ENCODE assay signal across 39 cellular contexts in genomic region chr13:67867206-67867605, GRCh38.
"Had no signal": no experiment of that assay in that cellular context is flagged by ENCODE, and none has a peak within 500 bp of the region (broad histone marks: within the 10 kb centered on the region; RNA-seq: fewer than 3 reads in every experiment).

No MANE protein-coding gene starts in this region.

- H3K27ac ChIP-seq: adrenal gland, ascending aorta, body of pancreas, brain microvascular endothelial cell, breast epithelium, cardiac muscle cell, colonic mucosa had no signal

- H3K36me3 Mint-ChIP-seq: activated naive CD4-positive, alpha-beta T cell treated with anti-CD3 and anti-CD28 coated beads, Interleukin-2, amount 10 ng/mL, durations not matched to agents 7 days and 5 days; activated naive CD4-positive, alpha-beta T cell treated with anti-CD3 and anti-CD28 coated beads, Interleukin-2, amount 50 U/mL, for 24 hours; activated naive CD4-positive, alpha-beta T cell treated with anti-CD3 and anti-CD28 coated beads, Interleukin-2, amount 50 U/mL, for 72 hours; activated naive CD8-positive, alpha-beta T cell; activated naive CD8-positive, alpha-beta T cell treated with anti-CD3 and anti-CD28 coated beads for 36 hours; activated naive CD8-positive, alpha-beta T cell treated with anti-CD3 and anti-CD28 coated beads, Interleukin-2, amount 10 ng/mL, durations not matched to agents 7 days and 5 days; brain had no signal

- H3K36me3 ChIP-seq: adrenal gland, ascending aorta, brain microvascular endothelial cell, breast epithelium, cardiac muscle cell, colonic mucosa had no signal

- H3K27ac Mint-ChIP-seq: activated naive CD4-positive, alpha-beta T cell treated with anti-CD3 and anti-CD28 coated beads for 36 hours; activated naive CD4-positive, alpha-beta T cell treated with anti-CD3 and anti-CD28 coated beads, Interleukin-2, amount 10 ng/mL, durations not matched to agents 7 days and 5 days; activated naive CD4-positive, alpha-beta T cell treated with anti-CD3 and anti-CD28 coated beads, Interleukin-2, amount 50 U/mL, for 24 hours; activated naive CD4-positive, alpha-beta T cell treated with anti-CD3 and anti-CD28 coated beads, Interleukin-2, amount 50 U/mL, for 72 hours; activated naive CD8-positive, alpha-beta T cell; activated naive CD8-positive, alpha-beta T cell treated with anti-CD3 and anti-CD28 coated beads for 36 hours; activated naive CD8-positive, alpha-beta T cell treated with anti-CD3 and anti-CD28 coated beads, Interleukin-2, amount 10 ng/mL, durations not matched to agents 7 days and 5 days; activated naive CD8-positive, alpha-beta T cell treated with anti-CD3 and anti-CD28 coated beads, Interleukin-2, amount 50 U/mL, for 24 hours; activated T-cell treated with anti-CD3 and anti-CD28 coated beads, Interleukin-2, amount 50 U/mL, for 72 hours; activated T-helper 1 cell treated with anti-CD3 and anti-CD28 coated beads, Interleukin-12 subunit alpha, Interleukin-12 subunit beta, Interleukin-2, Interleukin-4 antibody, amounts not matched to agents 30 ng/mL and 10 ng/mL and 1 ng/mL, durations not matched to agents 14 hours and 24 hours and 36 hours; activated T-helper 17 cell treated with anti-CD3 and anti-CD28 coated beads, Interleukin-2, amount 50 U/mL, for 72 hours; activated T-helper 2 cell treated with anti-CD3 and anti-CD28 coated beads, Interferon-gamma antibody, Interleukin-2, Interleukin-4, amounts not matched to agents 10 μg/mL and 5 μg/mL and 100 μg/mL, durations not matched to agents 14 hours and 24 hours and 36 hours; brain had no signal

- H3K4me3 Mint-ChIP-seq: activated naive CD4-positive, alpha-beta T cell treated with anti-CD3 and anti-CD28 coated beads for 36 hours; activated naive CD4-positive, alpha-beta T cell treated with anti-CD3 and anti-CD28 coated beads, Interleukin-2, amount 10 ng/mL, durations not matched to agents 7 days and 5 days; activated naive CD4-positive, alpha-beta T cell treated with anti-CD3 and anti-CD28 coated beads, Interleukin-2, amount 50 U/mL, for 24 hours; activated naive CD8-positive, alpha-beta T cell; activated naive CD8-positive, alpha-beta T cell treated with anti-CD3 and anti-CD28 coated beads for 36 hours; activated naive CD8-positive, alpha-beta T cell treated with anti-CD3 and anti-CD28 coated beads, Interleukin-2, amount 10 ng/mL, durations not matched to agents 7 days and 5 days; activated naive CD8-positive, alpha-beta T cell treated with anti-CD3 and anti-CD28 coated beads, Interleukin-2, amount 50 U/mL, for 24 hours; activated T-cell treated with anti-CD3 and anti-CD28 coated beads, Interleukin-2, amount 50 U/mL, for 72 hours; activated T-helper 1 cell treated with anti-CD3 and anti-CD28 coated beads, Interleukin-12 subunit alpha, Interleukin-12 subunit beta, Interleukin-2, Interleukin-4 antibody, amounts not matched to agents 30 ng/mL and 10 ng/mL and 1 ng/mL, durations not matched to agents 14 hours and 24 hours and 36 hours; activated T-helper 17 cell treated with anti-CD3 and anti-CD28 coated beads, Interleukin-2, amount 50 U/mL, for 72 hours; brain; central memory CD8-positive, alpha-beta T cell had no signal

- H3K9me3 Mint-ChIP-seq: activated naive CD4-positive, alpha-beta T cell treated with anti-CD3 and anti-CD28 coated beads, Interleukin-2, amount 50 U/mL, for 24 hours; activated T-helper 17 cell treated with anti-CD3 and anti-CD28 coated beads, Interleukin-2, amount 50 U/mL, for 72 hours; central memory CD8-positive, alpha-beta T cell had no signal

- H3K9me3 ChIP-seq: adrenal gland, ascending aorta, colonic mucosa had no signal

- ATAC-seq: activated naive CD4-positive, alpha-beta T cell treated with anti-CD3 and anti-CD28 coated beads, Interleukin-2, amount 50 U/mL, for 72 hours; activated naive CD8-positive, alpha-beta T cell treated with anti-CD3 and anti-CD28 coated beads, Interleukin-2, amount 50 U/mL, for 24 hours; activated T-cell treated with anti-CD3 and anti-CD28 coated beads, Interleukin-2, amount 50 U/mL, for 72 hours; activated T-helper 17 cell treated with anti-CD3 and anti-CD28 coated beads, Interleukin-2, amount 50 U/mL, for 72 hours; body of pancreas had no signal

- H3K4me1 Mint-ChIP-seq: activated naive CD4-positive, alpha-beta T cell treated with anti-CD3 and anti-CD28 coated beads, Interleukin-2, amount 10 ng/mL, durations not matched to agents 7 days and 5 days; activated naive CD4-positive, alpha-beta T cell treated with anti-CD3 and anti-CD28 coated beads, Interleukin-2, amount 50 U/mL, for 24 hours; activated naive CD8-positive, alpha-beta T cell treated with anti-CD3 and anti-CD28 coated beads for 36 hours; activated naive CD8-positive, alpha-beta T cell treated with anti-CD3 and anti-CD28 coated beads, Interleukin-2, amount 10 ng/mL, durations not matched to agents 7 days and 5 days; activated naive CD8-positive, alpha-beta T cell treated with anti-CD3 and anti-CD28 coated beads, Interleukin-2, amount 50 U/mL, for 24 hours; activated T-helper 17 cell treated with anti-CD3 and anti-CD28 coated beads, Interleukin-2, amount 50 U/mL, for 72 hours; brain; central memory CD8-positive, alpha-beta T cell had no signal

- H3K4me1 ChIP-seq: adrenal gland, ascending aorta, body of pancreas, breast epithelium, colonic mucosa had no signal

- H3K4me3 ChIP-seq: adrenal gland, ascending aorta, body of pancreas, breast epithelium, cardiac muscle cell, colonic mucosa had no signal

- DNase-seq: activated effector memory CD4-positive, alpha-beta T cell treated with anti-CD3 and anti-CD28 coated beads, Interleukin-2, amount 50 U/mL, for 16 hours; activated effector memory CD4-positive, alpha-beta T cell treated with Interleukin-2 at 50 U/mL for 16 hours; activated gamma-delta T cell; activated gamma-delta T cell treated with Interleukin-2 at 50 U/mL for 16 hours; activated naive CD4-positive, alpha-beta T cell; activated naive CD4-positive, alpha-beta T cell treated with anti-CD3 and anti-CD28 coated beads for 36 hours; activated naive CD4-positive, alpha-beta T cell treated with anti-CD3 and anti-CD28 coated beads, Interleukin-2, amount 10 ng/mL, durations not matched to agents 7 days and 5 days; activated naive CD4-positive, alpha-beta T cell treated with anti-CD3 and anti-CD28 coated beads, Interleukin-2, amount 50 U/mL, for 16 hours; activated naive CD4-positive, alpha-beta T cell treated with Interleukin-2 at 50 U/mL for 16 hours; activated naive CD8-positive, alpha-beta T cell treated with anti-CD3 and anti-CD28 coated beads for 36 hours; activated naive CD8-positive, alpha-beta T cell treated with anti-CD3 and anti-CD28 coated beads, Interleukin-2, amount 10 ng/mL, durations not matched to agents 7 days and 5 days; activated naive CD8-positive, alpha-beta T cell treated with anti-CD3 and anti-CD28 coated beads, Interleukin-2, amount 50 U/mL, for 24 hours; activated T-cell treated with anti-CD3 and anti-CD28 coated beads, Interleukin-2, amount 50 U/mL, for 48 hours; activated T-cell treated with anti-CD3 and anti-CD28 coated beads, Interleukin-2, amount 50 U/mL, for 72 hours; adrenal gland; amniotic stem cell; amygdala; anterior cingulate cortex; aorta; body of pancreas; brain microvascular endothelial cell; caudate nucleus; central memory CD4-positive, alpha-beta T cell; cerebellar nuclear complex; colonic mucosa had no signal

- H3K27me3 ChIP-seq: adrenal gland, ascending aorta, body of pancreas, brain microvascular endothelial cell, breast epithelium, cardiac muscle cell, colonic mucosa had no signal

- FAIRE-seq: astrocyte, bronchial epithelial cell, colon had no signal

- H3K27me3 Mint-ChIP-seq: activated naive CD4-positive, alpha-beta T cell treated with anti-CD3 and anti-CD28 coated beads, Interleukin-2, amount 10 ng/mL, durations not matched to agents 7 days and 5 days; activated naive CD4-positive, alpha-beta T cell treated with anti-CD3 and anti-CD28 coated beads, Interleukin-2, amount 50 U/mL, for 24 hours; activated naive CD8-positive, alpha-beta T cell; activated naive CD8-positive, alpha-beta T cell treated with anti-CD3 and anti-CD28 coated beads for 36 hours; activated naive CD8-positive, alpha-beta T cell treated with anti-CD3 and anti-CD28 coated beads, Interleukin-2, amount 10 ng/mL, durations not matched to agents 7 days and 5 days; activated naive CD8-positive, alpha-beta T cell treated with anti-CD3 and anti-CD28 coated beads, Interleukin-2, amount 50 U/mL, for 24 hours; activated T-helper 17 cell treated with anti-CD3 and anti-CD28 coated beads, Interleukin-2, amount 50 U/mL, for 72 hours; central memory CD8-positive, alpha-beta T cell had no signal
